ENCODE assay signal across 1 cellular context in genomic region chr17:57876866-57877237, GRCh38.
TF ChIP-seq lines count a peak whose summit lies in the region.

No MANE protein-coding gene starts in this region.

TF ChIP-seq in HepG2, 621 proteins besides CTCF, POLR2A, EP300 and RAD21:
- TF ChIP-seq ZNF768 (CRISPR knock-in tag; IDR thresholded peaks at IDR 0.05) (peak; percentile 56; the same call in 1 of the 2 replicates), ZNF329 (CRISPR knock-in tag; IDR thresholded peaks at IDR 0.05; ENCODE audit: low read depth) (no peak), ZFX (CRISPR knock-in tag; IDR thresholded peaks at IDR 0.05; ENCODE audit: low read depth) (0 out of 2 replicates have a peak, but pooled peaks have one; percentile 3)
